In the genomic region with DNA sequence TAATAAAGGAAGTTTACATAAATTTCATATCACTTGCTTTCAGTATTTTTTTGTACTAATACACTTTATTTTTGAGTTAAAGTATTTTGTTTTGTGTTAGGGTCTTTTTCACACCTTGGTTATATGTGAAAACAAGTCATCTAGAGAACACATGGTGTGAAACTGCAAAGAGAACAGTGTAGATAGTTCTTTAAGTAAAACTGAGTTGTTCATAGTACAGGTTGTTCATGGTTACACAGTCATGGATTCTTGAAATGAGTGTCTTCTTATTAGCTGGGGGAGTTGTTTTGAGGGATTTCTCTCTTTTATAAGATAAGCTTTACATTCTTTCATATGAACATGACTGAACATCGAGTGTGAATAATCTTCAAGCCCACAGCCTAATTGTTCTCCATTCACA, we compare ENCODE assay signal across 20 cellular contexts.
DNase-seq lines count a peak whose midpoint lies in the region; ATAC-seq and TF ChIP-seq lines count a peak whose summit lies in the region.
"Had no signal": no experiment of that assay in that cellular context is flagged by ENCODE, and none has a peak within 500 bp of the region (broad histone marks: within the 10 kb centered on the region; RNA-seq: fewer than 3 reads in every experiment).

No MANE protein-coding gene starts in this region.

- H3K27me3 Mint-ChIP-seq in stimulated activated memory B cell treated with anti-CD40 and anti-IgM and Interleukin-4, amounts not matched to agents 10 μg/mL and 1 μg/mL and 100 μg/mL, for 72 hours: no peaks in the 10 kb centered on the region
- H3K27me3 Mint-ChIP-seq: B cell; CD4-positive, CD25-positive, alpha-beta regulatory T cell; CD8-positive, alpha-beta memory T cell had no signal

- H3K4me3 ChIP-seq in cardiac muscle cell: no peak overlapping the region
- H3K4me3 ChIP-seq in heart left ventricle: no peak overlapping the region
- no peak overlapping the region for H3K4me3 ChIP-seq in mesendoderm (ENCODE audit: low read length)
- H3K4me3 ChIP-seq: BLaER1, GM23338 had no signal

- H3K36me3 ChIP-seq in cardiac muscle cell (no peaks in the 10 kb centered on the region), heart left ventricle (peaks cover 0 to 3% (median 0%) of the 10 kb centered on the region in 9 donors), mesendoderm (ENCODE audit: control insufficient read depth, insufficient read depth, low read length) (no peaks in the 10 kb centered on the region)
- H3K36me3 ChIP-seq: BLaER1 had no signal

- peaks cover 26% of the 10 kb centered on the region for H3K4me1 ChIP-seq in cardiac muscle cell (ENCODE audit: low read depth)
- H3K4me1 ChIP-seq in heart left ventricle: peaks cover 0 to 6% (median 0%) of the 10 kb centered on the region in 12 donors
- no peaks in the 10 kb centered on the region for H3K4me1 ChIP-seq in mesendoderm (ENCODE audit: control insufficient read depth, low read depth, low read length)

- H3K4ac ChIP-seq in mesendoderm (ENCODE audit: low read depth, low read length): no peak overlapping the region

- H3K36me3 Mint-ChIP-seq in stimulated activated memory B cell treated with anti-CD40 and anti-IgM and Interleukin-4, amounts not matched to agents 10 μg/mL and 1 μg/mL and 100 μg/mL, for 72 hours: no peaks in the 10 kb centered on the region
- H3K36me3 Mint-ChIP-seq: CD4-positive, CD25-positive, alpha-beta regulatory T cell; CD8-positive, alpha-beta memory T cell had no signal

- no peaks in the 10 kb centered on the region for H3K79me2 ChIP-seq in mesendoderm (ENCODE audit: control insufficient read depth, insufficient read depth, low read length)

- H3K27ac ChIP-seq in cardiac muscle cell: peak overlapping the region; percentile 35
- H3K27ac ChIP-seq in heart left ventricle: no peak overlapping the region
- no peak overlapping the region for H3K27ac ChIP-seq in mesendoderm (ENCODE audit: low read depth, low read length)
- H3K27ac ChIP-seq: 22Rv1, BLaER1, C4-2B had no signal

- no peaks in the 10 kb centered on the region for H3K79me1 ChIP-seq in mesendoderm (ENCODE audit: low read length)

- H3K56ac ChIP-seq in mesendoderm (ENCODE audit: low read length): no peak overlapping the region

- H4K5ac ChIP-seq in mesendoderm (ENCODE audit: low read length): no peak overlapping the region

- no peak overlapping the region for H2BK5ac ChIP-seq in mesendoderm (ENCODE audit: low read length)

- no peaks in the 10 kb centered on the region for H3K9me3 Mint-ChIP-seq in stimulated activated memory B cell treated with anti-CD40 and anti-IgM and Interleukin-4, amounts not matched to agents 10 μg/mL and 1 μg/mL and 100 μg/mL, for 72 hours
- H3K9me3 Mint-ChIP-seq: GM23338, H9 had no signal

- no peaks in the 10 kb centered on the region for H3K9me3 ChIP-seq in cardiac muscle cell (ENCODE audit: low read depth)
- no peaks in the 10 kb centered on the region for H3K9me3 ChIP-seq in heart left ventricle
- H3K9me3 ChIP-seq: BLaER1 had no signal

- H2BK120ac ChIP-seq in mesendoderm (ENCODE audit: low read depth, low read length): no peak overlapping the region

- no peak overlapping the region for H4K8ac ChIP-seq in mesendoderm (ENCODE audit: low read depth, low read length)

- H2AK5ac ChIP-seq in mesendoderm (ENCODE audit: low read length): no peak overlapping the region

- no peak for TF ChIP-seq POLR2A in heart left ventricle (IDR thresholded peaks at IDR 0.05)

- no peak for TF ChIP-seq CTCF in cardiac muscle cell (IDR thresholded peaks at IDR 0.05; ENCODE audit: low read depth, low read length)
- no peak for TF ChIP-seq CTCF in heart left ventricle (IDR thresholded peaks at IDR 0.05)

- no peak overlapping the region for H3K18ac ChIP-seq in mesendoderm (ENCODE audit: low read length)

- no peak overlapping the region for H3K4me2 ChIP-seq in mesendoderm (ENCODE audit: low read length)
- H3K4me2 ChIP-seq: BLaER1, GM23338 had no signal

- no peak overlapping the region for H3K9ac ChIP-seq in mesendoderm (ENCODE audit: low read length)
- H3K9ac ChIP-seq: BLaER1 had no signal

- WGBS in heart left ventricle, 4 donors: 37 to 56% (median 47%) methylated on average over 1 of the region's 1 CpG
- no CpG with 5 or more reads among the region's 1 CpG for WGBS in mesendoderm (ENCODE audit: extremely low coverage, insufficient coverage, low lambda C conversion rate)

- no peak overlapping the region for H3K23ac ChIP-seq in mesendoderm (ENCODE audit: low read length)

- H3K27ac Mint-ChIP-seq in stimulated activated memory B cell treated with anti-CD40 and anti-IgM and Interleukin-4, amounts not matched to agents 10 μg/mL and 1 μg/mL and 100 μg/mL, for 72 hours: no peak overlapping the region
- H3K27ac Mint-ChIP-seq: B cell; CD4-positive, CD25-positive, alpha-beta regulatory T cell; CD8-positive, alpha-beta memory T cell; GM23338; H9 had no signal

- intact Hi-C loops in heart left ventricle (cut with DNase I): no loop called here

- H3K4me3 Mint-ChIP-seq in stimulated activated memory B cell treated with anti-CD40 and anti-IgM and Interleukin-4, amounts not matched to agents 10 μg/mL and 1 μg/mL and 100 μg/mL, for 72 hours: no peak overlapping the region
- H3K4me3 Mint-ChIP-seq: B cell; CD4-positive, CD25-positive, alpha-beta regulatory T cell; CD8-positive, alpha-beta memory T cell; GM23338; H9 had no signal

- H3K27me3 ChIP-seq in cardiac muscle cell (no peaks in the 10 kb centered on the region), heart left ventricle (no peaks in the 10 kb centered on the region), mesendoderm (ENCODE audit: insufficient read depth, low read length, poor library complexity) (no peaks in the 10 kb centered on the region)
- H3K27me3 ChIP-seq: BLaER1 had no signal

- H3K4me1 Mint-ChIP-seq in stimulated activated memory B cell treated with anti-CD40 and anti-IgM and Interleukin-4, amounts not matched to agents 10 μg/mL and 1 μg/mL and 100 μg/mL, for 72 hours: no peaks in the 10 kb centered on the region
- H3K4me1 Mint-ChIP-seq: B cell; CD4-positive, CD25-positive, alpha-beta regulatory T cell; CD8-positive, alpha-beta memory T cell; GM23338; H9 had no signal

- ATAC-seq in heart left ventricle: no peak
- peak; percentile 66 for ATAC-seq in GM18868 (IDR thresholded peaks at IDR 0.05; ENCODE audit: unreplicated experiment)
- no peak for ATAC-seq in stimulated activated memory B cell treated with anti-CD40 and anti-IgM and Interleukin-4, amounts not matched to agents 10 μg/mL and 1 μg/mL and 100 μg/mL, for 72 hours
- ATAC-seq: GM23338, HCT116 had no signal

- no peak overlapping the region for H2BK15ac ChIP-seq in mesendoderm (replicated peaks; ENCODE audit: low read depth)

- DNase-seq in cardiac muscle cell (ENCODE audit: low read depth in 1 of 2, low spot score in 1 of 2) (no peak), heart left ventricle (no peak), amniotic epithelial cell (ENCODE audit: low read depth) (peak; percentile 19), mesendoderm (no peak), NCI-H1092 (lab: John Stamatoyannopoulos, UW) (no peak)
- DNase-seq: CD4-positive, CD25-positive, alpha-beta regulatory T cell; CD8-positive, alpha-beta memory T cell; DMS 273 treated with DMSO at 0.1 percent for 48 hours; DMS79; EL; GDM1; H9 had no signal
